In the genomic region with DNA sequence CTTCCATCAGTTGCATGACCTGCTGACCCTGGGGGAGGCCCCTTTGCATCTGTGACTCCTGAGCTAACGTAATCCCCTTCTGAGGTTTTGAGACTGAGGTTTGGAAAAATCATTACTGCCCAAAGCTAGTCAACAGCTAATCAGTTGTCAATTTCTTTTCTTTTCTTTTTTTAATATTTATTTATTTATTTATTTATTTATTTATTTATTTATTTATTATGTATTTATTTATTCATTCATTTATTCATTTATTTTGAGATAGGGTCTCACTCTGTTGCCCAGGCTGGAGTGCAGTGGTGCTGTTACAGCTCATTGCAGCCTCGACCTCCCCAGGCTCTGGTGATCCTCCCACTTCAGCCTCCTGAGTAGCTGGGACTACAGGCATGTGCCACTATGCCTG, we compare ENCODE assay signal across 15 cellular contexts. TPM values are rescaled to one million over a fixed set of nuclear protein-coding genes. Genes with fewer than 3 reads are reported as not detected.
DNase-seq lines count a peak whose midpoint lies in the region; ATAC-seq and TF ChIP-seq lines count a peak whose summit lies in the region.
"Had no signal": no experiment of that assay in that cellular context is flagged by ENCODE, and none has a peak within 500 bp of the region (broad histone marks: within the 10 kb centered on the region; RNA-seq: fewer than 3 reads in every experiment).

No MANE protein-coding gene starts in this region.

- intact Hi-C loops in ascending aorta (cut with DNase I) (loop anchor here (2.0 to 5.0 kb wide), 2 partner anchors 27 to 90 kb away; no protein-coding TSS in a partner anchor), tibial artery (cut with DNase I; ENCODE audit: low total_unique reads) (no loop called here)

- H3K36me3 ChIP-seq in ascending aorta (no peaks in the 10 kb centered on the region), tibial artery (no peaks in the 10 kb centered on the region)

- H3K4me1 ChIP-seq in ascending aorta: peaks cover 0 to 8% of the 10 kb centered on the region in 2 donors
- H3K4me1 ChIP-seq in tibial artery: peaks cover 0 to 40% (median 5%) of the 10 kb centered on the region in 4 donors
- H3K4me1 ChIP-seq: Caco-2 had no signal

- POLR2A ChIA-PET in activated CD8-positive, alpha-beta T cell treated with anti-CD3 and anti-CD28 coated beads, Interleukin-2, amount 10 ng/mL, durations not matched to agents 7 days and 5 days (lab: Charles Lee): no interaction called here

- TF ChIP-seq CTCF in ascending aorta (IDR thresholded peaks at IDR 0.05): no peak
- TF ChIP-seq CTCF in glutamatergic neuron (IDR thresholded peaks at IDR 0.05; ENCODE audit: partially characterized antibody, unreplicated experiment): no peak
- TF ChIP-seq CTCF in tibial artery (IDR thresholded peaks at IDR 0.05): no peak

- peaks cover 2% of the 10 kb centered on the region for H3K9me3 Mint-ChIP-seq in glutamatergic neuron (ENCODE audit: unreplicated experiment)
- no peaks in the 10 kb centered on the region for H3K9me3 Mint-ChIP-seq in activated CD8-positive, alpha-beta T cell treated with anti-CD3 and anti-CD28 coated beads, Interleukin-2, amount 10 ng/mL, durations not matched to agents 7 days and 5 days (ENCODE audit: insufficient read depth)
- H3K9me3 Mint-ChIP-seq: CD4-positive, alpha-beta T cell; GM23338; HFFc6 had no signal

- no peak overlapping the region for H3K4me3 Mint-ChIP-seq in glutamatergic neuron (ENCODE audit: unreplicated experiment)
- H3K4me3 Mint-ChIP-seq in activated CD8-positive, alpha-beta T cell treated with anti-CD3 and anti-CD28 coated beads, Interleukin-2, amount 10 ng/mL, durations not matched to agents 7 days and 5 days: no peak overlapping the region
- H3K4me3 Mint-ChIP-seq: CD4-positive, alpha-beta T cell; GM23338; HFFc6; IgD-negative memory B cell had no signal

- CTCF ChIA-PET in activated CD8-positive, alpha-beta T cell treated with anti-CD3 and anti-CD28 coated beads, Interleukin-2, amount 10 ng/mL, durations not matched to agents 7 days and 5 days (lab: Charles Lee): no interaction called here

- peak overlapping the region; percentile 99 for H3K27ac Mint-ChIP-seq in glutamatergic neuron (ENCODE audit: unreplicated experiment)
- no peak overlapping the region for H3K27ac Mint-ChIP-seq in activated CD8-positive, alpha-beta T cell treated with anti-CD3 and anti-CD28 coated beads, Interleukin-2, amount 10 ng/mL, durations not matched to agents 7 days and 5 days
- H3K27ac Mint-ChIP-seq: CD4-positive, alpha-beta T cell; GM23338; HFFc6; IgD-negative memory B cell had no signal

- no peak overlapping the region for H3K4me3 ChIP-seq in ascending aorta
- no peak overlapping the region for H3K4me3 ChIP-seq in tibial artery
- H3K4me3 ChIP-seq: GM23338 had no signal

- H3K4me1 Mint-ChIP-seq in glutamatergic neuron (ENCODE audit: low read depth, unreplicated experiment): peaks cover 7% of the 10 kb centered on the region
- no peaks in the 10 kb centered on the region for H3K4me1 Mint-ChIP-seq in activated CD8-positive, alpha-beta T cell treated with anti-CD3 and anti-CD28 coated beads, Interleukin-2, amount 10 ng/mL, durations not matched to agents 7 days and 5 days (ENCODE audit: low read depth)
- H3K4me1 Mint-ChIP-seq: IgD-negative memory B cell had no signal

- DNase-seq in ascending aorta (ENCODE audit: low spot score in 2 of 2): no peak
- DNase-seq in glutamatergic neuron: no peak
- peak in 1 of 2 donors; percentile 65 for DNase-seq in tibial artery
- no peak for DNase-seq in activated CD8-positive, alpha-beta T cell treated with anti-CD3 and anti-CD28 coated beads, Interleukin-2, amount 10 ng/mL, durations not matched to agents 7 days and 5 days
- DNase-seq in dermis blood vessel endothelial cell: no peak
- DNase-seq in HUDEP-2 (lab: John Stamatoyannopoulos, UW; ENCODE audit: unreplicated experiment in 76 of 76): no peak
- DNase-seq: AML-193; Caco-2; CD4-positive, alpha-beta T cell; HCEC 1CT; HFFc6 had no signal

- peak overlapping the region; percentile 45 to 47 for H3K27ac ChIP-seq in ascending aorta
- peak overlapping the region; percentile 33 to 55 for H3K27ac ChIP-seq in tibial artery
- H3K27ac ChIP-seq: C4-2B had no signal

- no peaks in the 10 kb centered on the region for H3K9me3 ChIP-seq in ascending aorta
- H3K9me3 ChIP-seq in tibial artery: no peaks in the 10 kb centered on the region
- H3K9me3 ChIP-seq: Caco-2 had no signal

- no peaks in the 10 kb centered on the region for H3K27me3 Mint-ChIP-seq in glutamatergic neuron (ENCODE audit: unreplicated experiment)
- no peaks in the 10 kb centered on the region for H3K27me3 Mint-ChIP-seq in activated CD8-positive, alpha-beta T cell treated with anti-CD3 and anti-CD28 coated beads, Interleukin-2, amount 10 ng/mL, durations not matched to agents 7 days and 5 days (ENCODE audit: low read depth)
- H3K27me3 Mint-ChIP-seq: CD4-positive, alpha-beta T cell had no signal

- H3K27me3 ChIP-seq in ascending aorta (no peaks in the 10 kb centered on the region), tibial artery (no peaks in the 10 kb centered on the region)

- no peak for ATAC-seq in activated CD8-positive, alpha-beta T cell treated with anti-CD3 and anti-CD28 coated beads, Interleukin-2, amount 10 ng/mL, durations not matched to agents 7 days and 5 days
- ATAC-seq: GM23338, HepG2 had no signal

- no peaks in the 10 kb centered on the region for H3K36me3 Mint-ChIP-seq in glutamatergic neuron (ENCODE audit: unreplicated experiment)
- no peaks in the 10 kb centered on the region for H3K36me3 Mint-ChIP-seq in activated CD8-positive, alpha-beta T cell treated with anti-CD3 and anti-CD28 coated beads, Interleukin-2, amount 10 ng/mL, durations not matched to agents 7 days and 5 days (ENCODE audit: low read depth)

RNA-seq across cellular contexts. Expression of a gene that starts 25.1 kb away (rescaled TPM):
- 850 TPM for total RNA-seq in ascending aorta
- total RNA-seq in glutamatergic neuron (ENCODE audit: unreplicated experiment): 161 TPM
- 10 to 100 TPM; 12.6 to 14.4 TPM for total RNA-seq in activated CD8-positive, alpha-beta T cell treated with anti-CD3 and anti-CD28 coated beads, Interleukin-2, amount 10 ng/mL, durations not matched to agents 7 days and 5 days
- 59.6 and 86.6 TPM in 2 replicates for total RNA-seq in dermis blood vessel endothelial cell
- total RNA-seq: HepG2 had no signal
